ENCODE assay signal across 11 cellular contexts in genomic region chr6:33812669-33813068, GRCh38. TPM values are rescaled to one million over a fixed set of nuclear protein-coding genes. Genes with fewer than 3 reads are reported as not detected.
A peak's percentile ranks its signal among the peaks of the same experiment; 100 is the strongest.
DNase-seq lines count a peak whose midpoint lies in the region; ATAC-seq and TF ChIP-seq lines count a peak whose summit lies in the region.
"Had no signal": no experiment of that assay in that cellular context is flagged by ENCODE, and none has a peak within 500 bp of the region (broad histone marks: within the 10 kb centered on the region; RNA-seq: fewer than 3 reads in every experiment).

No MANE protein-coding gene starts in this region.

- TF ChIP-seq CTCF in foreskin fibroblast (IDR thresholded peaks at IDR 0.05; ENCODE audit: low read depth, low read length), result peak; percentile 23
- TF ChIP-seq CTCF in prostate gland (IDR thresholded peaks at IDR 0.05), result peak in 2 of 4 experiments; percentile 29 to 55

- no peak for ATAC-seq in HG03439 (IDR thresholded peaks at IDR 0.05; ENCODE audit: unreplicated experiment)

- TF ChIP-seq POLR2A in prostate gland (IDR thresholded peaks at IDR 0.05), result no peak

- H3K9me3 ChIP-seq in MG63, result no peaks in the 10 kb centered on the region
- no peaks in the 10 kb centered on the region for H3K9me3 ChIP-seq in prostate gland

- intact Hi-C loops in prostate gland (cut with DNase I), result no loop called here

- H3K4me3 ChIP-seq in MG63, result no peak overlapping the region
- no peak overlapping the region for H3K4me3 ChIP-seq in foreskin fibroblast (ENCODE audit: low read depth in 1 of 2, low read length in 2 of 2)
- H3K4me3 ChIP-seq in prostate gland, result no peak overlapping the region

- H3K27ac ChIP-seq in prostate gland, result no peak overlapping the region
- H3K27ac ChIP-seq: parathyroid adenoma, VCaP had no signal

- no peaks in the 10 kb centered on the region for H3K4me1 ChIP-seq in prostate gland (replicated peaks)
- H3K4me1 ChIP-seq: parathyroid adenoma had no signal

- DNase-seq in NCI-H2029 (lab: John Stamatoyannopoulos, UW) (peak; percentile 12), NCI-H2029 treated with DMSO at 0.1 percent for 48 hours (lab: John Stamatoyannopoulos, UW) (no peak), MG63 (peak; percentile 40), foreskin fibroblast (peak; percentile 29 to 79), retina (peak; percentile 82), prostate gland (ENCODE audit: low spot score) (no peak)
- peak; percentile 45 to 50 for DNase-seq in activated CD4-positive, alpha-beta T cell treated with anti-CD3 and anti-CD28 coated beads, Interleukin-2, amount 50 U/mL, for 48 hours

- no peaks in the 10 kb centered on the region for H3K36me3 ChIP-seq in MG63
- H3K36me3 ChIP-seq in prostate gland, result no peaks in the 10 kb centered on the region

- 6% methylated on average over 11 of the region's 11 CpGs for WGBS in prostate gland

- H3K27me3 ChIP-seq in MG63 (no peaks in the 10 kb centered on the region), prostate gland (replicated peaks; ENCODE audit: insufficient read depth) (peaks cover 3% of the 10 kb centered on the region)

RNA-seq across cellular contexts. Expression of gene MLN, which starts 8.9 kb away (rescaled TPM):
- not detected in 2 replicates for total RNA-seq in MG63 (2014; rRNA removed; shearing (Covaris generic); ENCODE audit: low replicate concordance)
- not detected for total RNA-seq in prostate gland
- total RNA-seq: B cell had no signal

RNA-seq across cellular contexts. Expression of gene LEMD2, which starts 23.7 kb away (rescaled TPM):
- total RNA-seq in MG63 (2014; rRNA removed; shearing (Covaris generic); ENCODE audit: low replicate concordance), result 30.5 and 36.0 TPM in 2 replicates
- total RNA-seq in prostate gland, result 10 to 100 TPM; 64.2 to 80.2 TPM

Comparison
In these comparisons a context has a peak if more than half of its experiments do, and no peak if none do; other contexts are left out.
1. DNase-seq: peak in NCI-H2029 (single experiment), MG63 (single experiment), activated CD4-positive, alpha-beta T cell treated with anti-CD3 and anti-CD28 coated beads, Interleukin-2, amount 50 U/mL, for 48 hours (2 of 2), foreskin fibroblast (2 of 2) and retina (single experiment); none in NCI-H2029 treated with DMSO at 0.1 percent for 48 hours (single experiment) and prostate gland (single experiment).